ENCODE assay signal across 24 cellular contexts in the genomic region with DNA sequence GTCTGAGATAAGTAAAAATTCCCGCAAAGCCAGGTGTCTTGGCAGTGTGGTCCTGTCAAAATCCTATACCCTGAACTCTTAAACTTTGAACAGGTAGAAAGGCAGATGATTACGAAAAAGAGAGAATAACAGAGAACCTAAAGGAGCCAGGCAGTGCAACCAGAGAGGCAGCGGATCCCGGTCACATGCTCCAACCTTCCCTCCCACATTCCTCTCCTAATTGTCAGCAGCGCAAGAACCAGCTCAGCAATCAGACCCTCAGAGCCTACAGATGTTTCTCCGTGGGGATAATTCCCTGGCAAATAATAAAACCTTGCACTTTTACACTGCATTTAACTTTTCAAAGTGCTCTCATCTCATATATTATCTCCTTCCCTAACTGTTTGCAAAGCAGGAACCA.
DNase-seq lines count a peak whose midpoint lies in the region; ATAC-seq and TF ChIP-seq lines count a peak whose summit lies in the region.
"Had no signal": no experiment of that assay in that cellular context is flagged by ENCODE, and none has a peak within 500 bp of the region (broad histone marks: within the 10 kb centered on the region; RNA-seq: fewer than 3 reads in every experiment).

No MANE protein-coding gene starts in this region.

- no peak overlapping the region for H4K8ac ChIP-seq in mesendoderm (ENCODE audit: low read depth, low read length)

- no peak overlapping the region for H3K4me2 ChIP-seq in mesendoderm (ENCODE audit: low read length)
- H3K4me2 ChIP-seq: KMS-11 had no signal

- H3K27ac ChIP-seq in mesendoderm (ENCODE audit: low read depth, low read length), result no peak overlapping the region
- no peak overlapping the region for H3K27ac ChIP-seq in vagina
- H3K27ac ChIP-seq: KMS-11, neutrophil had no signal

- H3K27me3 ChIP-seq in NT2/D1 (ENCODE audit: insufficient read depth, insufficient read length) (no peaks in the 10 kb centered on the region), mesendoderm (ENCODE audit: insufficient read depth, low read length, poor library complexity) (no peaks in the 10 kb centered on the region), vagina (no peaks in the 10 kb centered on the region)
- H3K27me3 ChIP-seq: neutrophil had no signal

- H3K9ac ChIP-seq in NT2/D1 (ENCODE audit: insufficient read length, low read depth), result no peak overlapping the region
- H3K9ac ChIP-seq in mesendoderm (ENCODE audit: low read length), result no peak overlapping the region
- H3K9ac ChIP-seq: KMS-11 had no signal

- H3K4me1 ChIP-seq in NT2/D1 (ENCODE audit: insufficient read depth, insufficient read length) (no peaks in the 10 kb centered on the region), mesendoderm (ENCODE audit: control insufficient read depth, low read depth, low read length) (no peaks in the 10 kb centered on the region), vagina (no peaks in the 10 kb centered on the region)

- no peak overlapping the region for H3K4me3 ChIP-seq in NT2/D1 (ENCODE audit: insufficient read length, low read depth)
- H3K4me3 ChIP-seq in epithelial cell of proximal tubule (ENCODE audit: low read depth, low read length), result no peak overlapping the region
- no peak overlapping the region for H3K4me3 ChIP-seq in mesendoderm (ENCODE audit: low read length)
- no peak overlapping the region for H3K4me3 ChIP-seq in vagina
- H3K4me3 ChIP-seq: mucosa of descending colon had no signal

- H3K4ac ChIP-seq in mesendoderm (ENCODE audit: low read depth, low read length), result no peak overlapping the region

- H2BK5ac ChIP-seq in mesendoderm (ENCODE audit: low read length), result no peak overlapping the region

- H3K56ac ChIP-seq in mesendoderm (ENCODE audit: low read length), result no peak overlapping the region

- no peak overlapping the region for H3K23ac ChIP-seq in mesendoderm (ENCODE audit: low read length)

- no CpG with 5 or more reads among the region's 6 CpGs for WGBS in mesendoderm (ENCODE audit: extremely low coverage, insufficient coverage, low lambda C conversion rate)

- H3K18ac ChIP-seq in mesendoderm (ENCODE audit: low read length), result no peak overlapping the region

- no peaks in the 10 kb centered on the region for H3K79me2 ChIP-seq in mesendoderm (ENCODE audit: control insufficient read depth, insufficient read depth, low read length)

- peak; percentile 52 for DNase-seq in Daoy (ENCODE audit: low read depth)
- DNase-seq in NT2/D1 (ENCODE audit: low read depth, low spot score), result peak; percentile 23
- peak; percentile 22 for DNase-seq in epithelial cell of proximal tubule (ENCODE audit: low read depth)
- DNase-seq in mesendoderm, result peak; percentile 69
- no peak for DNase-seq in vagina (ENCODE audit: extremely low spot score in 2 of 2)
- no peak for DNase-seq in NCI-H187 (lab: John Stamatoyannopoulos, UW)
- no peak for DNase-seq in COR-L47 (lab: John Stamatoyannopoulos, UW)
- DNase-seq: activated CD4-positive, alpha-beta T cell treated with anti-CD3 and anti-CD28 coated beads, Interleukin-2, amount 50 U/mL, for 48 hours; activated naive CD4-positive, alpha-beta T cell treated with anti-CD3 and anti-CD28 coated beads for 36 hours; activated T-cell treated with anti-CD3 and anti-CD28 coated beads, Interleukin-2, amount 50 U/mL, for 1 hour; aorta; CD4-positive, alpha-beta T cell; DMS79; foreskin melanocyte; mucosa of descending colon; NCI-H1048; NCI-H2029 treated with DMSO at 0.1 percent for 48 hours; NCI-H526; Right ventricle myocardium superior; substantia nigra had no signal

- ATAC-seq in HG03432 (IDR thresholded peaks at IDR 0.05; ENCODE audit: unreplicated experiment), result no peak
- ATAC-seq: left lobe of liver, mucosa of descending colon had no signal

- no peak overlapping the region for H2BK120ac ChIP-seq in mesendoderm (ENCODE audit: low read depth, low read length)

- H3K36me3 ChIP-seq in NT2/D1 (ENCODE audit: insufficient read depth, insufficient read length, low read length) (peaks cover 4% of the 10 kb centered on the region), mesendoderm (ENCODE audit: control insufficient read depth, insufficient read depth, low read length) (peaks cover 2% of the 10 kb centered on the region), vagina (no peaks in the 10 kb centered on the region)
- H3K36me3 ChIP-seq: neutrophil had no signal

- no peaks in the 10 kb centered on the region for H3K79me1 ChIP-seq in mesendoderm (ENCODE audit: low read length)

- no peak overlapping the region for H2BK15ac ChIP-seq in mesendoderm (replicated peaks; ENCODE audit: low read depth)

- peaks cover 10% of the 10 kb centered on the region for H3K9me3 ChIP-seq in NT2/D1 (ENCODE audit: insufficient read depth, low read length)
- no peaks in the 10 kb centered on the region for H3K9me3 ChIP-seq in vagina
- H3K9me3 ChIP-seq: mucosa of descending colon, neutrophil had no signal

- no peak overlapping the region for H2AK5ac ChIP-seq in mesendoderm (ENCODE audit: low read length)

- H4K5ac ChIP-seq in mesendoderm (ENCODE audit: low read length), result no peak overlapping the region

- TF ChIP-seq POLR2A in vagina (IDR thresholded peaks at IDR 0.05), result no peak

- TF ChIP-seq CTCF in epithelial cell of proximal tubule (conservative IDR thresholded peaks at IDR 0.05; ENCODE audit: low read depth, low read length), result no peak
- TF ChIP-seq CTCF in vagina (IDR thresholded peaks at IDR 0.05), result no peak

- intact Hi-C loops in vagina (cut with DNase I), result no loop called here

Comparison
In these comparisons a context has a peak if more than half of its experiments do, and no peak if none do; other contexts are left out.
1. DNase-seq: peak in Daoy (single experiment), NT2/D1 (single experiment), epithelial cell of proximal tubule (single experiment) and mesendoderm (single experiment); none in vagina (0 of 2), NCI-H187 (0 of 2) and COR-L47 (single experiment).